22 cellular contexts compared by ENCODE assay signal in genomic region chr18:70046796-70047195, GRCh38.
DNase-seq lines count a peak whose midpoint lies in the region; ATAC-seq and TF ChIP-seq lines count a peak whose summit lies in the region.
"Had no signal": no experiment of that assay in that cellular context is flagged by ENCODE, and none has a peak within 500 bp of the region (broad histone marks: within the 10 kb centered on the region; RNA-seq: fewer than 3 reads in every experiment).

No MANE protein-coding gene starts in this region.

- no peak overlapping the region for H3K4me3 ChIP-seq in epithelial cell of esophagus (ENCODE audit: low read length)
- no peak overlapping the region for H3K4me3 ChIP-seq in mesendoderm (ENCODE audit: low read length)
- no peak overlapping the region for H3K4me3 ChIP-seq in lower lobe of right lung
- H3K4me3 ChIP-seq: pancreas, upper lobe of left lung had no signal

- H3K27ac ChIP-seq in H9 (ENCODE audit: insufficient read length, low read depth, low read length) (no peak overlapping the region), mesendoderm (ENCODE audit: low read depth, low read length) (no peak overlapping the region), lower lobe of right lung (no peak overlapping the region)
- H3K27ac ChIP-seq: pancreas, upper lobe of left lung had no signal

- H3K4me1 ChIP-seq in H9 (ENCODE audit: insufficient read depth, low read length) (no peaks in the 10 kb centered on the region), mesendoderm (ENCODE audit: control insufficient read depth, low read depth, low read length) (peaks cover 2% of the 10 kb centered on the region), lower lobe of right lung (no peaks in the 10 kb centered on the region)
- H3K4me1 ChIP-seq: pancreas, upper lobe of left lung had no signal

- H3K56ac ChIP-seq in H9 (ENCODE audit: insufficient read length, low read depth, low read length) (no peak overlapping the region), mesendoderm (ENCODE audit: low read length) (no peak overlapping the region)

- DNase-seq in AG08395 (ENCODE audit: low spot score) (peak; percentile 13), H9 (no peak), epithelial cell of esophagus (ENCODE audit: low read depth) (peak; percentile 17), mesendoderm (peak; percentile 19), lower lobe of right lung (no peak), NCI-H1092 (lab: John Stamatoyannopoulos, UW) (no peak), DMS153 (lab: John Stamatoyannopoulos, UW) (no peak)
- DNase-seq: activated CD4-positive, alpha-beta T cell treated with anti-CD3 and anti-CD28 coated beads for 1 hour; activated naive CD4-positive, alpha-beta T cell; activated T-cell treated with anti-CD3 and anti-CD28 coated beads, Interleukin-2, amount 50 U/mL, for 24 hours; amniotic stem cell; CD4-positive, alpha-beta T cell; NCI-H1930; NCI-H2227 treated with DMSO at 0.1 percent for 48 hours; NCI-H748 treated with DMSO at 0.1 percent for 48 hours; pancreas; SHP77; upper lobe of left lung had no signal

- no peaks in the 10 kb centered on the region for H3K79me1 ChIP-seq in H9 (ENCODE audit: insufficient read depth, low read depth, low read length, poor library complexity, severe bottlenecking)
- H3K79me1 ChIP-seq in mesendoderm (ENCODE audit: low read length): no peaks in the 10 kb centered on the region

- no CpG with 5 or more reads among the region's 1 CpG for WGBS in H9 (ENCODE audit: extremely low coverage, insufficient read length, low lambda C conversion rate)
- WGBS in mesendoderm (ENCODE audit: extremely low coverage, insufficient coverage, low lambda C conversion rate): no CpG with 5 or more reads among the region's 1 CpG

- ATAC-seq in lower lobe of right lung (no peak), GM18511 (IDR thresholded peaks at IDR 0.05; ENCODE audit: unreplicated experiment) (no peak)
- ATAC-seq: natural killer cell treated with Interleukin-12 subunit alpha and Interleukin-12 subunit beta and Interleukin-15 and Interleukin-18, amount 100 ng/mL, for 72 hours had no signal

- H3K4ac ChIP-seq in H9 (ENCODE audit: low read depth, low read length) (no peak overlapping the region), mesendoderm (ENCODE audit: low read depth, low read length) (no peak overlapping the region)

- no peaks in the 10 kb centered on the region for H3K9me3 Mint-ChIP-seq in H9
- H3K9me3 Mint-ChIP-seq: activated T-cell treated with anti-CD3 and anti-CD28 coated beads, Interleukin-2, amount 50 U/mL, for 24 hours; CD4-positive, alpha-beta T cell; dendritic cell treated with granulocyte-macrophage colony-stimulating factor and Interleukin-4, amounts not matched to agents 40 ng/mL and 50 ng/mL, for 4 days; natural killer cell treated with Interleukin-12 subunit alpha and Interleukin-12 subunit beta and Interleukin-15 and Interleukin-18, amount 100 ng/mL, for 72 hours had no signal

- no peak overlapping the region for H2BK15ac ChIP-seq in H9 (ENCODE audit: low read depth, low read length)
- H2BK15ac ChIP-seq in mesendoderm (replicated peaks; ENCODE audit: low read depth): no peak overlapping the region

- H2BK12ac ChIP-seq in H9 (ENCODE audit: insufficient read length, low read depth, low read length): no peak overlapping the region

- no peak overlapping the region for H3K14ac ChIP-seq in H9 (ENCODE audit: insufficient read depth, low read length)

- no peak overlapping the region for H2AFZ ChIP-seq in H9 (ENCODE audit: low read length)

- no peaks in the 10 kb centered on the region for H4K20me1 ChIP-seq in H9 (ENCODE audit: control insufficient read depth, insufficient read depth, insufficient read length)

- TF ChIP-seq CTCF in H9 (conservative IDR thresholded peaks at IDR 0.05) (no peak), epithelial cell of esophagus (IDR thresholded peaks at IDR 0.05; ENCODE audit: insufficient read depth, low read depth, low read length, missing control alignments) (no peak), lower lobe of right lung (IDR thresholded peaks at IDR 0.05) (no peak)

- H3K27me3 ChIP-seq in H9 (ENCODE audit: insufficient read depth, low read length): no peaks in the 10 kb centered on the region
- H3K27me3 ChIP-seq in mesendoderm (ENCODE audit: insufficient read depth, low read length, poor library complexity): peaks cover 1% of the 10 kb centered on the region
- H3K27me3 ChIP-seq in lower lobe of right lung (ENCODE audit: low read depth): no peaks in the 10 kb centered on the region
- H3K27me3 ChIP-seq: pancreas, upper lobe of left lung had no signal

- H3K79me2 ChIP-seq in H9 (ENCODE audit: insufficient read depth, low read length) (no peaks in the 10 kb centered on the region), mesendoderm (ENCODE audit: control insufficient read depth, insufficient read depth, low read length) (no peaks in the 10 kb centered on the region)

- peaks cover 2 to 15% (median 12%) of the 10 kb centered on the region in 3 experiments; a peak in 5 of 7 replicates for H3K36me3 Mint-ChIP-seq in H9 (ENCODE audit: insufficient read depth in 1 of 3, low read depth in 3 of 3)

- H3K4me2 ChIP-seq in H9 (ENCODE audit: insufficient read depth, insufficient read length, low read length): no peak overlapping the region
- H3K4me2 ChIP-seq in mesendoderm (ENCODE audit: low read length): no peak overlapping the region

- H2BK120ac ChIP-seq in H9 (ENCODE audit: low read depth, low read length, poor library complexity, severe bottlenecking) (no peak overlapping the region), mesendoderm (ENCODE audit: low read depth, low read length) (no peak overlapping the region)

- H3K4me1 Mint-ChIP-seq in H9: no peaks in the 10 kb centered on the region

- H3K27me3 Mint-ChIP-seq in H9 (ENCODE audit: low read depth): no peaks in the 10 kb centered on the region
- H3K27me3 Mint-ChIP-seq: activated T-cell treated with anti-CD3 and anti-CD28 coated beads, Interleukin-2, amount 50 U/mL, for 24 hours; CD4-positive, alpha-beta T cell; dendritic cell treated with granulocyte-macrophage colony-stimulating factor and Interleukin-4, amounts not matched to agents 40 ng/mL and 50 ng/mL, for 4 days; natural killer cell treated with Interleukin-12 subunit alpha and Interleukin-12 subunit beta and Interleukin-15 and Interleukin-18, amount 100 ng/mL, for 72 hours had no signal

- no peak overlapping the region for H4K8ac ChIP-seq in H9 (replicated peaks; ENCODE audit: insufficient read length, low read depth, low read length)
- H4K8ac ChIP-seq in mesendoderm (ENCODE audit: low read depth, low read length): no peak overlapping the region

- intact Hi-C loops in lower lobe of right lung (cut with DNase I): no loop called here

- H2BK5ac ChIP-seq in H9 (ENCODE audit: insufficient read length, low read length): no peak overlapping the region
- no peak overlapping the region for H2BK5ac ChIP-seq in mesendoderm (ENCODE audit: low read length)

- H3K23ac ChIP-seq in H9 (ENCODE audit: insufficient read length, low read depth, low read length) (no peak overlapping the region), mesendoderm (ENCODE audit: low read length) (no peak overlapping the region)

- H3K36me3 ChIP-seq in mesendoderm (ENCODE audit: control insufficient read depth, insufficient read depth, low read length) (no peaks in the 10 kb centered on the region), lower lobe of right lung (peaks cover 11% of the 10 kb centered on the region)
- H3K36me3 ChIP-seq: pancreas had no signal

- no peak overlapping the region for H3K4me3 Mint-ChIP-seq in H9
- H3K4me3 Mint-ChIP-seq: activated T-cell treated with anti-CD3 and anti-CD28 coated beads, Interleukin-2, amount 50 U/mL, for 24 hours; CD4-positive, alpha-beta T cell; dendritic cell treated with granulocyte-macrophage colony-stimulating factor and Interleukin-4, amounts not matched to agents 40 ng/mL and 50 ng/mL, for 4 days; mesothelial cell of epicardium; natural killer cell treated with Interleukin-12 subunit alpha and Interleukin-12 subunit beta and Interleukin-15 and Interleukin-18, amount 100 ng/mL, for 72 hours had no signal

- H3K23me2 ChIP-seq in H9 (ENCODE audit: insufficient read length, low read depth, low read length, poor library complexity, severe bottlenecking): no peaks in the 10 kb centered on the region

- H4K91ac ChIP-seq in H9 (ENCODE audit: insufficient read length, low read depth, low read length): no peak overlapping the region

- no peak overlapping the region for H4K5ac ChIP-seq in H9 (ENCODE audit: insufficient read length, low read depth, low read length)
- no peak overlapping the region for H4K5ac ChIP-seq in mesendoderm (ENCODE audit: low read length)

- no peak overlapping the region for H3K18ac ChIP-seq in H9 (ENCODE audit: insufficient read length, low read depth, low read length)
- no peak overlapping the region for H3K18ac ChIP-seq in mesendoderm (ENCODE audit: low read length)

- no peak overlapping the region for H2AK5ac ChIP-seq in H9 (ENCODE audit: insufficient read length, low read length)
- no peak overlapping the region for H2AK5ac ChIP-seq in mesendoderm (ENCODE audit: low read length)

- H3K9me3 ChIP-seq in H9 (ENCODE audit: control insufficient read depth, low read depth, low read length): no peaks in the 10 kb centered on the region
- no peaks in the 10 kb centered on the region for H3K9me3 ChIP-seq in lower lobe of right lung
- H3K9me3 ChIP-seq: pancreas, upper lobe of left lung had no signal

- H3T11ph ChIP-seq in H9 (ENCODE audit: low read length): no peak overlapping the region

- peak overlapping the region; percentile 8 to 53 (median 16); a peak in 2 of 7 replicates for H3K27ac Mint-ChIP-seq in H9
- H3K27ac Mint-ChIP-seq: activated T-cell treated with anti-CD3 and anti-CD28 coated beads, Interleukin-2, amount 50 U/mL, for 24 hours; CD4-positive, alpha-beta T cell; dendritic cell treated with granulocyte-macrophage colony-stimulating factor and Interleukin-4, amounts not matched to agents 40 ng/mL and 50 ng/mL, for 4 days; mesothelial cell of epicardium; natural killer cell treated with Interleukin-12 subunit alpha and Interleukin-12 subunit beta and Interleukin-15 and Interleukin-18, amount 100 ng/mL, for 72 hours had no signal

- H2BK20ac ChIP-seq in H9 (ENCODE audit: low read depth, low read length, poor library complexity, severe bottlenecking): no peak overlapping the region

- H3K9ac ChIP-seq in H9 (ENCODE audit: extremely low read depth, insufficient read length, low read length) (no peak overlapping the region), mesendoderm (ENCODE audit: low read length) (no peak overlapping the region)

Comparison
In these comparisons a context has a peak if more than half of its experiments do, and no peak if none do; other contexts are left out.
1. DNase-seq: peak in AG08395 (single experiment), epithelial cell of esophagus (single experiment) and mesendoderm (single experiment); none in H9 (single experiment), lower lobe of right lung (single experiment), NCI-H1092 (single experiment) and DMS153 (single experiment).